12 cellular contexts compared by ENCODE assay signal in genomic region chr18:11570770-11571169, GRCh38. TPM values are rescaled to one million over a fixed set of nuclear protein-coding genes. Genes with fewer than 3 reads are reported as not detected.
A peak's percentile ranks its signal among the peaks of the same experiment; 100 is the strongest.
DNase-seq lines count a peak whose midpoint lies in the region; ATAC-seq and TF ChIP-seq lines count a peak whose summit lies in the region.
"Had no signal": no experiment of that assay in that cellular context is flagged by ENCODE, and none has a peak within 500 bp of the region (broad histone marks: within the 10 kb centered on the region; RNA-seq: fewer than 3 reads in every experiment).

No MANE protein-coding gene starts in this region.

- H3F3A ChIP-seq in Loucy (ENCODE audit: low read depth): no peaks in the 10 kb centered on the region

- no peaks in the 10 kb centered on the region for H4K20me1 ChIP-seq in Loucy (ENCODE audit: insufficient read depth, low read length, poor library complexity, severe bottlenecking)

- intact Hi-C loops in MCF 10A (cut with micrococcal nuclease) (no loop called here), breast epithelium (cut with DNase I; ENCODE audit: low total_unique reads) (no loop called here)

- BruUV-seq in MCF 10A (replicated peaks; lab: Mats Ljungman, UMichigan): no TSS peak

- peak overlapping the region; percentile 50; the same call in 1 of the 2 replicates for H2AFZ ChIP-seq in Loucy (ENCODE audit: low read length)

- no peaks in the 10 kb centered on the region for H3K9me2 ChIP-seq in Loucy (replicated peaks; ENCODE audit: low read depth, low read length)

- H3K36me3 ChIP-seq in breast epithelium (no peaks in the 10 kb centered on the region), Loucy (ENCODE audit: insufficient read depth, low read length) (no peaks in the 10 kb centered on the region)

- H3K4me1 ChIP-seq in breast epithelium (no peaks in the 10 kb centered on the region), Loucy (ENCODE audit: insufficient read depth, low read length, poor library complexity, severe bottlenecking) (no peaks in the 10 kb centered on the region)
- H3K4me1 ChIP-seq: psoas muscle had no signal

- CTCF ChIA-PET in MCF 10A (lab: Yijun Ruan, JAX): interaction anchor here (0.9 to 1.6 kb wide), 3 partner anchors 9 to 172 kb away, joined by 3 to 5 read pairs (median 3); no protein-coding TSS in a partner anchor

- no peak overlapping the region for H3K27ac ChIP-seq in breast epithelium
- H3K27ac ChIP-seq: psoas muscle had no signal

- H3K4me3 Mint-ChIP-seq in MCF 10A (ENCODE audit: unreplicated experiment) (no peak overlapping the region), type B pancreatic cell (no peak overlapping the region)
- no peak overlapping the region for H3K4me3 Mint-ChIP-seq in central memory CD8-positive, alpha-beta T cell

- H3K9me3 ChIP-seq in breast epithelium (no peaks in the 10 kb centered on the region), Loucy (ENCODE audit: insufficient read depth, low read depth, low read length) (no peaks in the 10 kb centered on the region)
- H3K9me3 ChIP-seq: psoas muscle had no signal

- H3K27ac Mint-ChIP-seq in MCF 10A (ENCODE audit: low read depth, unreplicated experiment) (no peak overlapping the region), type B pancreatic cell (no peak overlapping the region)
- H3K27ac Mint-ChIP-seq in central memory CD8-positive, alpha-beta T cell (ENCODE audit: low read depth): peak overlapping the region; percentile 61

- peaks cover 59% of the 10 kb centered on the region for H3K27me3 Mint-ChIP-seq in MCF 10A (ENCODE audit: insufficient read depth, unreplicated experiment)
- H3K27me3 Mint-ChIP-seq in central memory CD8-positive, alpha-beta T cell: peaks cover 49% of the 10 kb centered on the region
- peaks cover 22% of the 10 kb centered on the region for H3K27me3 Mint-ChIP-seq in type B pancreatic cell

- H3K9me3 Mint-ChIP-seq in MCF 10A (ENCODE audit: unreplicated experiment) (no peaks in the 10 kb centered on the region), type B pancreatic cell (no peaks in the 10 kb centered on the region)
- no peaks in the 10 kb centered on the region for H3K9me3 Mint-ChIP-seq in central memory CD8-positive, alpha-beta T cell

- H3K79me2 ChIP-seq in Loucy (ENCODE audit: insufficient read depth, low read length): no peaks in the 10 kb centered on the region

- H3K9ac ChIP-seq in Loucy (ENCODE audit: low read depth, low read length, poor library complexity, severe bottlenecking): no peak overlapping the region

- TF ChIP-seq CTCF in MCF 10A (IDR thresholded peaks at IDR 0.05; ENCODE audit: unreplicated experiment) (peak; percentile 20), breast epithelium (IDR thresholded peaks at IDR 0.05) (no peak), Loucy (conservative IDR thresholded peaks at IDR 0.05; ENCODE audit: low read length) (peak; percentile 66), type B pancreatic cell (conservative IDR thresholded peaks at IDR 0.05) (peak; percentile 58)

- TF ChIP-seq POLR2A in breast epithelium (IDR thresholded peaks at IDR 0.05): no peak

- H3K4me2 ChIP-seq in Loucy (ENCODE audit: low read depth, low read length, poor library complexity, severe bottlenecking): peak overlapping the region; percentile 9

- DNase-seq in MCF 10A (ENCODE audit: unreplicated experiment) (peak; percentile 36), breast epithelium (ENCODE audit: low spot score in 2 of 2) (no peak), type B pancreatic cell (ENCODE audit: extremely low spot score, unreplicated experiment) (no peak)
- DNase-seq in central memory CD8-positive, alpha-beta T cell (ENCODE audit: low spot score in 2 of 2): no peak
- DNase-seq: activated gamma-delta T cell, COR-L47, left cardiac atrium, psoas muscle had no signal

- ATAC-seq in central memory CD8-positive, alpha-beta T cell (replicated peaks; ENCODE audit: extremely low read depth, poor library complexity, severe bottlenecking): no peak
- ATAC-seq in GM21447 (IDR thresholded peaks at IDR 0.05; ENCODE audit: unreplicated experiment) (no peak), HG03097 (IDR thresholded peaks at IDR 0.05; ENCODE audit: low FRiP score, unreplicated experiment) (no peak), HG02763 (IDR thresholded peaks at IDR 0.05; ENCODE audit: unreplicated experiment) (no peak)
- ATAC-seq: left cardiac atrium, psoas muscle had no signal

- H3K36me3 Mint-ChIP-seq in MCF 10A (ENCODE audit: insufficient read depth, unreplicated experiment) (no peaks in the 10 kb centered on the region), type B pancreatic cell (no peaks in the 10 kb centered on the region)
- peaks cover 5% of the 10 kb centered on the region for H3K36me3 Mint-ChIP-seq in central memory CD8-positive, alpha-beta T cell (ENCODE audit: insufficient read depth)

- H3K4me3 ChIP-seq in breast epithelium: no peak overlapping the region
- H3K4me3 ChIP-seq in Loucy (ENCODE audit: low read length, poor library complexity, severe bottlenecking): no peak overlapping the region
- H3K4me3 ChIP-seq: psoas muscle had no signal

- H3K27me3 ChIP-seq in breast epithelium (no peaks in the 10 kb centered on the region), Loucy (ENCODE audit: insufficient read depth, low read length, poor library complexity, severe bottlenecking) (peaks cover 4% of the 10 kb centered on the region)

- POLR2A ChIA-PET in MCF 10A (lab: Yijun Ruan, JAX): no interaction called here

- H3K4me1 Mint-ChIP-seq in MCF 10A (ENCODE audit: insufficient read depth, unreplicated experiment): peaks cover 6% of the 10 kb centered on the region
- H3K4me1 Mint-ChIP-seq in central memory CD8-positive, alpha-beta T cell: peaks cover 5% of the 10 kb centered on the region
- H3K4me1 Mint-ChIP-seq in type B pancreatic cell (ENCODE audit: unreplicated experiment): no peaks in the 10 kb centered on the region

RNA-seq across cellular contexts. Expression of gene SLC35G4, which starts 38.6 kb away (rescaled TPM):
- total RNA-seq in MCF 10A (2022) (not detected in 2 replicates), breast epithelium (not detected), type B pancreatic cell (ENCODE audit: low replicate concordance) (not detected in 2 replicates)
- total RNA-seq: left cardiac atrium, psoas muscle had no signal

Comparison
In these comparisons a context has a peak if more than half of its experiments do, and no peak if none do; other contexts are left out.
1. CTCF ChIP-seq: peak in MCF 10A (single experiment), Loucy (single experiment) and type B pancreatic cell (single experiment); none in breast epithelium (0 of 3).